Comparison of ENCODE assay signal across 10 cellular contexts in the genomic region with DNA sequence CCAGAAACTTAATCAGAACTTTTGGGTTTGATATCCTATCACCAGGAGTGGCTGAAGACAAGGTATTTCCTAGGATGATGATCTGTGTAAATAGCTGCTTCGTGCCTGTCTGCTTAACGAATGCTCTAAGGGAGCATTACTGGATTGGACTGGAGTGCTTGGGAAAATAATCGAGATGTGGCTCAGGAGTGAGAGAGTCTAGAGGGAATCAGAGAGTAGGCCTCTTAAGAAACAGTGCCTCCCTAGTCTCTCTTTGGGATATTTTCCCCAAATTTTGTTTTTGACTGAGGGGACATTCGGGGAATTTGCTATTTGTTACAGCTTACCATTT. TPM values are rescaled to one million over a fixed set of nuclear protein-coding genes. Genes with fewer than 3 reads are reported as not detected.
DNase-seq lines count a peak whose midpoint lies in the region; ATAC-seq and TF ChIP-seq lines count a peak whose summit lies in the region.
"Had no signal": no experiment of that assay in that cellular context is flagged by ENCODE, and none has a peak within 500 bp of the region (broad histone marks: within the 10 kb centered on the region; RNA-seq: fewer than 3 reads in every experiment).

No MANE protein-coding gene starts in this region.

- H3K36me3 ChIP-seq in mammary epithelial cell (ENCODE audit: insufficient read depth, low read length) (no peaks in the 10 kb centered on the region), mesodermal cell (ENCODE audit: control insufficient read depth, insufficient read depth, low read length) (peaks cover 29% of the 10 kb centered on the region), thymus (ENCODE audit: control insufficient read depth, insufficient read depth) (no peaks in the 10 kb centered on the region)

- TF ChIP-seq CTCF in mammary epithelial cell (conservative IDR thresholded peaks at IDR 0.05 in 1 of 2, IDR thresholded peaks at IDR 0.05 in 1 of 2; ENCODE audit: extremely low read depth in 1 of 2, insufficient read depth in 1 of 2, low read depth in 1 of 2, low read length in 2 of 2): no peak

- no peak overlapping the region for H3K9ac ChIP-seq in mammary epithelial cell (ENCODE audit: insufficient read depth, low read length)

- peaks cover 44% of the 10 kb centered on the region for H3K4me1 ChIP-seq in mammary epithelial cell (ENCODE audit: insufficient read depth, low read length)
- H3K4me1 ChIP-seq in mesodermal cell (ENCODE audit: control insufficient read depth, insufficient read depth, low read length, poor library complexity, severe bottlenecking): peaks cover 44% of the 10 kb centered on the region
- peaks cover 33% of the 10 kb centered on the region for H3K4me1 ChIP-seq in thymus (ENCODE audit: control insufficient read depth, insufficient read depth, low read length)

- DNase-seq in T-helper 1 cell (no peak), mammary epithelial cell (peak; percentile 22), GM19238 (ENCODE audit: insufficient read length, low spot score) (no peak), NCI-H2107 (lab: John Stamatoyannopoulos, UW) (no peak)
- DNase-seq: MV-4-11 had no signal

- H3K4me1 Mint-ChIP-seq in T-helper 1 cell treated with Interleukin-12 subunit alpha and Interleukin-12 subunit beta and Interleukin-4 antibody, amounts not matched to agents 30 μg/mL and 1 μg/mL, for 36 hours (ENCODE audit: low read depth): peaks cover 60% of the 10 kb centered on the region

- intact Hi-C loops in mammary epithelial cell (cut with micrococcal nuclease): no loop called here

- H3K27me3 ChIP-seq in mammary epithelial cell (ENCODE audit: insufficient read depth, low read length): no peaks in the 10 kb centered on the region
- no peaks in the 10 kb centered on the region for H3K27me3 ChIP-seq in thymus (ENCODE audit: control insufficient read depth, insufficient read depth)

- ATAC-seq in HG03439 (IDR thresholded peaks at IDR 0.05; ENCODE audit: unreplicated experiment): no peak
- ATAC-seq: A549 had no signal

- H2AFZ ChIP-seq in mammary epithelial cell (ENCODE audit: low read depth, low read length): peak overlapping the region; percentile 84

- peak overlapping the region; percentile 97 for H3K4me3 Mint-ChIP-seq in T-helper 1 cell treated with Interleukin-12 subunit alpha and Interleukin-12 subunit beta and Interleukin-4 antibody, amounts not matched to agents 30 μg/mL and 1 μg/mL, for 36 hours

- H3K9me3 ChIP-seq in mammary epithelial cell (replicated peaks; ENCODE audit: insufficient read depth, low read length): no peaks in the 10 kb centered on the region
- H3K9me3 ChIP-seq in mesodermal cell (ENCODE audit: control insufficient read depth, low read length): no peaks in the 10 kb centered on the region
- H3K9me3 ChIP-seq in thymus (ENCODE audit: control insufficient read depth): no peaks in the 10 kb centered on the region
- H3K9me3 ChIP-seq: A549 had no signal

- H3K36me3 Mint-ChIP-seq in T-helper 1 cell treated with Interleukin-12 subunit alpha and Interleukin-12 subunit beta and Interleukin-4 antibody, amounts not matched to agents 30 μg/mL and 1 μg/mL, for 36 hours (ENCODE audit: low read depth): peaks cover 10% of the 10 kb centered on the region

- no peaks in the 10 kb centered on the region for H3K27me3 Mint-ChIP-seq in T-helper 1 cell treated with Interleukin-12 subunit alpha and Interleukin-12 subunit beta and Interleukin-4 antibody, amounts not matched to agents 30 μg/mL and 1 μg/mL, for 36 hours (ENCODE audit: low read depth)

- CTCF ChIA-PET in mammary epithelial cell (lab: Charles Lee; ENCODE audit: low non-redundant PET): interaction anchor here (0.6 kb wide), 1 partner anchor 36 kb away, joined by 6 read pairs; no protein-coding TSS in a partner anchor

- peaks cover 71% of the 10 kb centered on the region for H3K79me2 ChIP-seq in mammary epithelial cell (ENCODE audit: insufficient read depth, low read length)

- H3K27ac Mint-ChIP-seq in T-helper 1 cell treated with Interleukin-12 subunit alpha and Interleukin-12 subunit beta and Interleukin-4 antibody, amounts not matched to agents 30 μg/mL and 1 μg/mL, for 36 hours: peak overlapping the region; percentile 87

- dilution Hi-C loops in mammary epithelial cell (cut with HindIII; ENCODE audit: low sequenced_read_pairs): no loop called here

- no peaks in the 10 kb centered on the region for H3K9me3 Mint-ChIP-seq in T-helper 1 cell treated with Interleukin-12 subunit alpha and Interleukin-12 subunit beta and Interleukin-4 antibody, amounts not matched to agents 30 μg/mL and 1 μg/mL, for 36 hours

- H3K27ac ChIP-seq in mammary epithelial cell (ENCODE audit: insufficient read depth, low read depth, low read length) (peak overlapping the region; percentile 5), mesodermal cell (ENCODE audit: low read depth, low read length, severe bottlenecking) (no peak overlapping the region), thymus (ENCODE audit: low read depth) (no peak overlapping the region)

- WGBS in mammary epithelial cell (ENCODE audit: low coverage, missing lambda C conversion rate): 39% methylated on average over 4 of the region's 4 CpGs
- 95 to 97% methylated on average over 4 of the region's 4 CpGs for WGBS in mesodermal cell (ENCODE audit: insufficient coverage in 2 of 2), 2 experiments
- 87% methylated on average over 4 of the region's 4 CpGs for WGBS in thymus

- H3K4me3 ChIP-seq in mammary epithelial cell (replicated peaks in 1 of 3; ENCODE audit: insufficient read depth in 1 of 3, low read depth in 2 of 3, low read length in 3 of 3) (peak overlapping the region in 2 of 3 experiments; percentile 2 to 79), mesodermal cell (ENCODE audit: extremely low read depth, insufficient read depth, low read length, poor library complexity, severe bottlenecking) (peak overlapping the region; percentile 79), thymus (ENCODE audit: low read length) (peak overlapping the region; percentile 96)
- H3K4me3 ChIP-seq: A549 had no signal

- no peaks in the 10 kb centered on the region for H4K20me1 ChIP-seq in mammary epithelial cell (ENCODE audit: insufficient read depth, low read length)

- BruUV-seq in mammary epithelial cell (replicated peaks; lab: Mats Ljungman, UMichigan): no TSS peak

- peak overlapping the region; percentile 91 for H3K4me2 ChIP-seq in mammary epithelial cell (ENCODE audit: insufficient read depth, low read depth, low read length)

- in situ Hi-C loops in mammary epithelial cell (cut with MboI; ENCODE audit: low sequenced_read_pairs in 2 of 2): loop anchor here (5.0 to 10.0 kb wide), 4 partner anchors 63 to 286 kb away; no protein-coding TSS in a partner anchor

RNA-seq across cellular contexts. Expression of a gene that starts 2.5 kb away (rescaled TPM):
- 10 to 100 TPM in 1 of 2 donors, 1 to 10 TPM in 1; 9.5 to 14.2 TPM for total RNA-seq in mammary epithelial cell
- 7.5 TPM for polyA plus RNA-seq in mammary epithelial cell
- polyA minus RNA-seq in mammary epithelial cell: 15.6 TPM
- 28.1 TPM for polyA plus RNA-seq in mesodermal cell (2013, experiment 1 of 2)
- polyA plus RNA-seq in mesodermal cell (2013, experiment 2 of 2): 22.3 TPM
- 7.9 TPM for polyA plus RNA-seq in thymus

RNA-seq across cellular contexts. Expression of a gene that starts 49.2 kb away (rescaled TPM):
- total RNA-seq in mammary epithelial cell: 10 to 100 TPM; 14.3 to 17.9 TPM
- 4.7 TPM for polyA plus RNA-seq in mammary epithelial cell
- 3.5 TPM for polyA minus RNA-seq in mammary epithelial cell
- polyA plus RNA-seq in mesodermal cell (2013, experiment 1 of 2): 33.1 TPM
- polyA plus RNA-seq in mesodermal cell (2013, experiment 2 of 2): 35.5 TPM
- 63.6 TPM for polyA plus RNA-seq in thymus

RNA-seq across cellular contexts. Expression of a gene that starts 49.3 kb away (rescaled TPM):
- total RNA-seq in mammary epithelial cell: 1 to 10 TPM; 7.2 to 9.6 TPM
- 3.0 TPM for polyA plus RNA-seq in mammary epithelial cell
- 4.7 TPM for polyA minus RNA-seq in mammary epithelial cell
- polyA plus RNA-seq in mesodermal cell (2013, experiment 1 of 2): 7.6 TPM
- polyA plus RNA-seq in mesodermal cell (2013, experiment 2 of 2): 9.4 TPM
- polyA plus RNA-seq in thymus: 12.7 TPM

Comparison
In these comparisons a context has a peak if more than half of its experiments do, and no peak if none do; other contexts are left out.
1. H3K4me3 ChIP-seq: peak in every context shown above with its lines; median percentile 96 in thymus; 79 in mesodermal cell; 40 in mammary epithelial cell.
2. RNA of a gene that starts 49.2 kb away (polyA plus RNA-seq): 63.6 TPM in thymus (single experiment); 4.7 TPM in mammary epithelial cell (single experiment); every median in the first group is over 10 times any median in the second.